Comparison of ENCODE assay signal across 31 cellular contexts in the genomic region with DNA sequence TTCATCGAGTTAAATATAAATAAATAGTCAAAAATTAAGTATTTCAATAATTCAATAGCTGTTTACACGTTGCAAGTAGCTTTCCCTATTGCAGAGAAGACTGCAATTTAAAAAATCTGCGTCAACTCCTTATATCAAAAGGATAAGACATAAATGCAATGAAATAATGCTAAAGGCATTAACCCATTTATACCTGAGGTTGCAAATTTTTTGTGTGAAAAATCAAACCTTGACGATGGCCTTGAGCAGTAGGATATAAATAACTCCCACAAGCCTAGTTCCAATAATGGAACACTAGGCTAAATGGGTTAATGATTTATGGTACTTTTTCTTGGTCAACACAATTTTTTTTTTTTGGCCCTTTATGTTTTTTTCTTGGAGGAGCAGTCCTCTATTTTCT.
"Had no signal": no experiment of that assay in that cellular context is flagged by ENCODE, and none has a peak within 500 bp of the region (broad histone marks: within the 10 kb centered on the region; RNA-seq: fewer than 3 reads in every experiment).

No MANE protein-coding gene starts in this region.

- H3K36me3 ChIP-seq: neural progenitor cell, ovary, uterus had no signal

- H3K27ac ChIP-seq: neural progenitor cell, ovary, parathyroid adenoma, psoas muscle, skin epidermis, spleen, suprapubic skin, testis, tibial artery, transverse colon, upper lobe of right lung, uterus had no signal

- H3K4me1 ChIP-seq: neural progenitor cell, parathyroid adenoma, psoas muscle, spleen, suprapubic skin, testis, tibial artery, transverse colon, upper lobe of right lung, uterus had no signal

- H3K9ac ChIP-seq: neural progenitor cell, parathyroid adenoma had no signal

- H3K9me3 Mint-ChIP-seq: natural killer cell; nephron; neural progenitor cell; stimulated activated memory B cell treated with anti-CD40 and anti-IgM and Interleukin-4, amounts not matched to agents 10 μg/mL and 1 μg/mL and 100 μg/mL, for 72 hours; stimulated activated naive CD8-positive, alpha-beta T cell treated with anti-CD3 and anti-CD28 coated beads, Interleukin-15, amount 100 ng/mL, for 72 hours; type B pancreatic cell had no signal

- H3K79me2 ChIP-seq: parathyroid adenoma had no signal

- H3K9me3 ChIP-seq: ovary, psoas muscle, spleen, suprapubic skin, testis, tibial artery, transverse colon, upper lobe of right lung, uterus had no signal

- H3K4me3 Mint-ChIP-seq: natural killer cell; nephron; neural progenitor cell; stimulated activated memory B cell treated with anti-CD40 and anti-IgM and Interleukin-4, amounts not matched to agents 10 μg/mL and 1 μg/mL and 100 μg/mL, for 72 hours; stimulated activated naive CD8-positive, alpha-beta T cell treated with anti-CD3 and anti-CD28 coated beads, Interleukin-15, amount 100 ng/mL, for 72 hours; type B pancreatic cell had no signal

- H3K4me1 Mint-ChIP-seq: natural killer cell; nephron; neural progenitor cell; stimulated activated memory B cell treated with anti-CD40 and anti-IgM and Interleukin-4, amounts not matched to agents 10 μg/mL and 1 μg/mL and 100 μg/mL, for 72 hours; stimulated activated naive CD8-positive, alpha-beta T cell treated with anti-CD3 and anti-CD28 coated beads, Interleukin-15, amount 100 ng/mL, for 72 hours had no signal

- H3K27me3 Mint-ChIP-seq: progenitor cell of endocrine pancreas; stimulated activated memory B cell treated with anti-CD40 and anti-IgM and Interleukin-4, amounts not matched to agents 10 μg/mL and 1 μg/mL and 100 μg/mL, for 72 hours; stimulated activated naive CD8-positive, alpha-beta T cell treated with anti-CD3 and anti-CD28 coated beads, Interleukin-15, amount 100 ng/mL, for 72 hours; type B pancreatic cell had no signal

- H3K4me2 ChIP-seq: neural progenitor cell, smooth muscle cell had no signal

- H3K4me3 ChIP-seq: neural progenitor cell, ovary, psoas muscle, skin epidermis, smooth muscle cell, spleen, suprapubic skin, testis, tibial artery, transverse colon, upper lobe of right lung, uterus had no signal

- H2AFZ ChIP-seq: neural progenitor cell, parathyroid adenoma had no signal

- H3K36me3 Mint-ChIP-seq: natural killer cell had no signal

- DNase-seq: natural killer cell; occipital lobe; ovary; posterior cingulate gyrus; psoas muscle; right cardiac atrium; spleen; stimulated activated CD4-positive, alpha-beta T cell treated with anti-CD3 and anti-CD28 coated beads, Interleukin-12 subunit alpha, Interleukin-12 subunit beta, amount 100 ng/mL, for 4 hours; stimulated activated CD4-positive, alpha-beta T cell treated with anti-CD3 and anti-CD28 coated beads, Interleukin-1b, Interleukin-23, amount 100 ng/mL, for 48 hours; stimulated activated CD4-positive, alpha-beta T cell treated with anti-CD3 and anti-CD28 coated beads, Interleukin-4, amount 100 ng/mL, for 1 hour; stimulated activated CD4-positive, alpha-beta T cell treated with anti-CD3 and anti-CD28 coated beads, Interleukin-4, amount 100 ng/mL, for 4 hours; stimulated activated CD8-positive, alpha-beta memory T cell treated with anti-CD3 and anti-CD28 coated beads, Interleukin-4, amount 100 ng/mL, for 48 hours; stimulated activated naive CD4-positive, alpha-beta T cell; stimulated activated naive CD8-positive, alpha-beta T cell treated with anti-CD3 and anti-CD28 coated beads, Interleukin-15, amount 100 ng/mL, for 72 hours; stimulated activated naive CD8-positive, alpha-beta T cell treated with anti-CD3 and anti-CD28 coated beads, Interleukin-15, Interleukin-2, amounts not matched to agents 100 U/mL and 50 U/mL, for 24 hours; substantia nigra; testis; tibial artery; transverse colon; upper lobe of right lung; uterus had no signal

- H3K27me3 ChIP-seq: neural progenitor cell, ovary, spleen, suprapubic skin, testis, tibial artery, transverse colon, upper lobe of right lung, uterus had no signal

- ATAC-seq: natural killer cell; psoas muscle; right cardiac atrium; sciatic nerve; stimulated activated memory B cell treated with anti-CD40 and anti-IgM and Interleukin-4, amounts not matched to agents 10 μg/mL and 1 μg/mL and 100 μg/mL, for 72 hours; stimulated activated naive CD8-positive, alpha-beta T cell treated with anti-CD3 and anti-CD28 coated beads, Interleukin-15, amount 100 ng/mL, for 72 hours; stimulated activated naive CD8-positive, alpha-beta T cell treated with anti-CD3 and anti-CD28 coated beads, Interleukin-15, Interleukin-2, amounts not matched to agents 100 U/mL and 50 U/mL, for 24 hours; upper lobe of right lung had no signal

- H3K27ac Mint-ChIP-seq: natural killer cell; neural progenitor cell; progenitor cell of endocrine pancreas; stimulated activated memory B cell treated with anti-CD40 and anti-IgM and Interleukin-4, amounts not matched to agents 10 μg/mL and 1 μg/mL and 100 μg/mL, for 72 hours; stimulated activated naive CD8-positive, alpha-beta T cell treated with anti-CD3 and anti-CD28 coated beads, Interleukin-15, amount 100 ng/mL, for 72 hours; type B pancreatic cell had no signal
